ENCODE assay signal across 23 cellular contexts in the genomic region with DNA sequence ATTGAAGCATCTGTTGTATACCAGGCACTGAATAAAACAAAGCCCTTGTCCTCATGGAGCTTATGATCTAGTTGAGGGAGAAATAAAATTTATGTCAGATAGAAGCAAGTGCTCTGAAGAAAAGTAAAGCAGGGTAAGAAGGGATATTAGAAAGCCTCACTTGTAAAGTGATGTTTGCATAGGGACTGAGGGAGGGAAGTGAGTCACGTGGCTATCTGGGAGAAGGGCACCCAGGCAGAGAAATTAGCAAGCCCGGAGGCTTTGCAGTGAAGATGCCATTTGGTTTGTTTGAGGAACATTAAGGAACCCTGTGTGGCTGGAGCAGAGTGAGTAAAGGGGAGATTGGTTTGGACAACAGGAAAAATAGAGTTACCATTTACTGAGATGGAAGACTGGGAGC.
"Had no signal": no experiment of that assay in that cellular context is flagged by ENCODE, and none has a peak within 500 bp of the region (broad histone marks: within the 10 kb centered on the region; RNA-seq: fewer than 3 reads in every experiment).

No MANE protein-coding gene starts in this region.

- H3K9me3 ChIP-seq: esophagus muscularis mucosa, gastroesophageal sphincter, mucosa of descending colon, neutrophil, right atrium auricular region, sigmoid colon, stomach, thoracic aorta, transverse colon had no signal

- ATAC-seq: gastroesophageal sphincter; left lobe of liver; mucosa of descending colon; naive thymus-derived CD8-positive, alpha-beta T cell; stimulated activated naive B cell treated with anti-CD40 and anti-IgM and Interleukin-4, amounts not matched to agents 10 μg/mL and 1 μg/mL and 100 μg/mL, for 72 hours had no signal

- H3K27me3 Mint-ChIP-seq: stimulated activated naive B cell treated with anti-CD40 and anti-IgM and Interleukin-4, amounts not matched to agents 10 μg/mL and 1 μg/mL and 100 μg/mL, for 72 hours had no signal

- H3K27ac Mint-ChIP-seq: immature natural killer cell; naive thymus-derived CD8-positive, alpha-beta T cell; stimulated activated naive B cell treated with anti-CD40 and anti-IgM and Interleukin-4, amounts not matched to agents 10 μg/mL and 1 μg/mL and 100 μg/mL, for 72 hours had no signal

- DNase-seq: cortex of kidney; dorsolateral prefrontal cortex; effector memory CD4-positive, alpha-beta T cell; immature natural killer cell; kidney glomerular epithelial cell; mucosa of descending colon; naive thymus-derived CD8-positive, alpha-beta T cell; posterior cingulate gyrus; sigmoid colon; stimulated activated CD4-positive, alpha-beta T cell treated with anti-CD3 and anti-CD28 coated beads, Interleukin-2, amount 100 ng/mL, for 24 hours; stimulated activated CD4-positive, alpha-beta T cell treated with anti-CD3 and anti-CD28 coated beads, Interleukin-4, amount 100 ng/mL, for 4 hours; stimulated activated naive B cell treated with anti-CD40 and anti-IgM and Interleukin-4, amounts not matched to agents 10 μg/mL and 1 μg/mL and 100 μg/mL, for 72 hours; stomach; substantia nigra; transverse colon had no signal

- H3K4me3 ChIP-seq: dorsolateral prefrontal cortex, esophagus muscularis mucosa, gastroesophageal sphincter, mucosa of descending colon, right atrium auricular region, sigmoid colon, skin epidermis, stomach, thoracic aorta, transverse colon had no signal

- H3K4me3 Mint-ChIP-seq: immature natural killer cell; naive thymus-derived CD8-positive, alpha-beta T cell; stimulated activated naive B cell treated with anti-CD40 and anti-IgM and Interleukin-4, amounts not matched to agents 10 μg/mL and 1 μg/mL and 100 μg/mL, for 72 hours had no signal

- H3K27ac ChIP-seq: dorsolateral prefrontal cortex, esophagus muscularis mucosa, gastroesophageal sphincter, neutrophil, right atrium auricular region, sigmoid colon, skin epidermis, stomach, thoracic aorta, transverse colon had no signal

- H3K9me3 Mint-ChIP-seq: immature natural killer cell; naive thymus-derived CD8-positive, alpha-beta T cell; stimulated activated naive B cell treated with anti-CD40 and anti-IgM and Interleukin-4, amounts not matched to agents 10 μg/mL and 1 μg/mL and 100 μg/mL, for 72 hours had no signal

- FAIRE-seq: endometrium had no signal

- H3K36me3 Mint-ChIP-seq: naive thymus-derived CD8-positive, alpha-beta T cell had no signal

- H3K36me3 ChIP-seq: thoracic aorta had no signal

- H3K4me1 ChIP-seq: esophagus muscularis mucosa, gastroesophageal sphincter, right atrium auricular region, sigmoid colon, stomach had no signal

- H3K27me3 ChIP-seq: dorsolateral prefrontal cortex, esophagus muscularis mucosa, gastroesophageal sphincter, neutrophil, right atrium auricular region, sigmoid colon, stomach, transverse colon had no signal

- H3K4me1 Mint-ChIP-seq: immature natural killer cell had no signal
